In the genomic region with DNA sequence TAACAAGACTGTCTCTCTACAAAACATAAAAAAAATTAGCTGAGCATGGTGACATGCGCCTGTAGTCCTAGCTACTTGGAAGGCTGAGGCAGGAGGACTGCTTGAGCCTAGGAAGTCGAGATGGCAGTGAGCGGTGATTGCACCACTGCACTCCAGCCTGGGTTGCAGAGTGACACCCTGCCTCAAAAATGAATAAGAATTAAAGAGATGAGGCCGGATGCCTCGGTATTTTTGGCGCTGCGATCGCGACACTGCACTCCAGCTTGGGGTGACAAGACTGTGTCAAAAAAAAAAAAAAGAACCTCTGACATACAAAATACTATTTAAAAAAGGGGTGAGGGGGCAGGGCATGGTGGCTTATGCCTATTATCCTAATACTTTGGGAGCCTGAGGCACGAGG, we compare ENCODE assay signal across 17 cellular contexts. TPM values are rescaled to one million over a fixed set of nuclear protein-coding genes. Genes with fewer than 3 reads are reported as not detected.
DNase-seq lines count a peak whose midpoint lies in the region; ATAC-seq and TF ChIP-seq lines count a peak whose summit lies in the region.
"Had no signal": no experiment of that assay in that cellular context is flagged by ENCODE, and none has a peak within 500 bp of the region (broad histone marks: within the 10 kb centered on the region; RNA-seq: fewer than 3 reads in every experiment).

No MANE protein-coding gene starts in this region.

- no peak for TF ChIP-seq CTCF in endodermal cell (conservative IDR thresholded peaks at IDR 0.05)
- TF ChIP-seq CTCF in thoracic aorta (IDR thresholded peaks at IDR 0.05) = no peak
- TF ChIP-seq CTCF in uterus (IDR thresholded peaks at IDR 0.05) = no peak
- no peak for TF ChIP-seq CTCF in coronary artery (IDR thresholded peaks at IDR 0.05)

- ATAC-seq in T-helper 17 cell (peak; percentile 56), thoracic aorta (ENCODE audit: insufficient number of reproducible peaks, low FRiP score, low read depth) (no peak), GM18867 (IDR thresholded peaks at IDR 0.05; ENCODE audit: unreplicated experiment) (no peak)
- ATAC-seq: esophagus mucosa had no signal

- TF ChIP-seq POLR2A in uterus (IDR thresholded peaks at IDR 0.05) = no peak

- no peak overlapping the region for H3K4me3 ChIP-seq in endodermal cell (ENCODE audit: low read length)
- peak overlapping the region; percentile 32 for H3K4me3 ChIP-seq in thoracic aorta
- H3K4me3 ChIP-seq in uterus = no peak overlapping the region
- no peak overlapping the region for H3K4me3 ChIP-seq in coronary artery
- H3K4me3 ChIP-seq: adrenal gland had no signal

- H3K4me1 Mint-ChIP-seq in T-helper 17 cell (peaks cover 44% of the 10 kb centered on the region), endodermal cell (peaks cover 40% of the 10 kb centered on the region)

- peaks cover 5% of the 10 kb centered on the region for H3K9me3 Mint-ChIP-seq in endodermal cell

- H3K36me3 ChIP-seq in endodermal cell (ENCODE audit: control insufficient read depth, insufficient read depth, low read length) = peaks cover 60% of the 10 kb centered on the region
- no peaks in the 10 kb centered on the region for H3K36me3 ChIP-seq in thoracic aorta
- no peaks in the 10 kb centered on the region for H3K36me3 ChIP-seq in uterus

- DNase-seq in stimulated activated CD4-positive, alpha-beta T cell treated with anti-CD3 and anti-CD28 coated beads, Interleukin-15, amount 100 ng/mL, for 24 hours = peak; percentile 23
- no peak for DNase-seq in stimulated activated CD4-positive, alpha-beta T cell treated with anti-CD3 and anti-CD28 coated beads, Interleukin-2, amount 100 ng/mL, for 24 hours
- no peak for DNase-seq in T-helper 17 cell
- no peak for DNase-seq in endodermal cell
- no peak for DNase-seq in thoracic aorta (ENCODE audit: low spot score)
- no peak for DNase-seq in uterus
- DNase-seq in coronary artery (ENCODE audit: low spot score) = no peak
- DNase-seq: activated CD4-positive, alpha-beta T cell treated with anti-CD3 and anti-CD28 coated beads, Interleukin-2, amount 50 U/mL, for 1 hour; AML-193; NCI-H146; NCI-H510A; retina; stimulated activated CD4-positive, alpha-beta T cell treated with anti-CD3 and anti-CD28 coated beads, Interleukin-1b, Interleukin-23, amount 100 ng/mL, for 48 hours; stimulated activated CD8-positive, alpha-beta memory T cell treated with anti-CD3 and anti-CD28 coated beads, Interleukin-4, amount 100 ng/mL, for 48 hours had no signal

- H3K9ac ChIP-seq in endodermal cell (ENCODE audit: extremely low read depth, low read length, poor library complexity, severe bottlenecking) = no peak overlapping the region

- peaks cover 4% of the 10 kb centered on the region for H3K36me3 Mint-ChIP-seq in T-helper 17 cell (ENCODE audit: low read depth)
- H3K36me3 Mint-ChIP-seq in endodermal cell (ENCODE audit: low read depth) = peaks cover 53% of the 10 kb centered on the region

- H3K4me1 ChIP-seq in endodermal cell (ENCODE audit: control insufficient read depth, insufficient read depth, low read length) = no peaks in the 10 kb centered on the region
- H3K4me1 ChIP-seq in thoracic aorta (ENCODE audit: control insufficient read depth in 1 of 2, low read depth in 2 of 2) = peaks cover 58 to 90% of the 10 kb centered on the region in 2 donors
- H3K4me1 ChIP-seq in uterus = peaks cover 0 to 15% of the 10 kb centered on the region in 2 donors

- intact Hi-C loops in uterus (cut with DNase I; ENCODE audit: low total_unique reads) = no loop called here

- H3K4me3 Mint-ChIP-seq in T-helper 17 cell (peak overlapping the region; percentile 99), endodermal cell (no peak overlapping the region)

- H3K27ac Mint-ChIP-seq in T-helper 17 cell = peak overlapping the region; percentile 99
- H3K27ac Mint-ChIP-seq in endodermal cell = peak overlapping the region; percentile 13

- H3K27me3 ChIP-seq in endodermal cell (ENCODE audit: control insufficient read depth, insufficient read depth, low read length, poor library complexity, severe bottlenecking) (no peaks in the 10 kb centered on the region), thoracic aorta (replicated peaks; ENCODE audit: insufficient read depth) (no peaks in the 10 kb centered on the region), uterus (no peaks in the 10 kb centered on the region)
- H3K27me3 ChIP-seq: adrenal gland had no signal

- WGBS in endodermal cell (ENCODE audit: insufficient coverage in 1 of 2, insufficient read length in 1 of 2), 2 experiments = 93 to 96% methylated on average over 5 to 10 of the region's 10 CpGs

- H3K27ac ChIP-seq in endodermal cell (ENCODE audit: low read depth, low read length) = no peak overlapping the region
- no peak overlapping the region for H3K27ac ChIP-seq in thoracic aorta
- no peak overlapping the region for H3K27ac ChIP-seq in uterus
- H3K27ac ChIP-seq in coronary artery = no peak overlapping the region

- H3K9me3 ChIP-seq in T-helper 17 cell (ENCODE audit: control insufficient read depth, low read length, poor library complexity, severe bottlenecking) (no peaks in the 10 kb centered on the region), endodermal cell (ENCODE audit: control insufficient read depth, low read length) (peaks cover 5% of the 10 kb centered on the region), thoracic aorta (no peaks in the 10 kb centered on the region), uterus (no peaks in the 10 kb centered on the region)
- H3K9me3 ChIP-seq: adrenal gland had no signal

- H3K27me3 Mint-ChIP-seq in T-helper 17 cell (no peaks in the 10 kb centered on the region), endodermal cell (ENCODE audit: insufficient read depth) (no peaks in the 10 kb centered on the region)

RNA-seq across cellular contexts. Expression of a gene that starts 7.3 kb away (rescaled TPM):
- total RNA-seq in T-helper 17 cell (100 to 1,000 TPM; 135 to 136 TPM), endodermal cell (100 to 1,000 TPM; 109 to 124 TPM), thoracic aorta (10 to 100 TPM; 40.2 to 93.0 TPM), uterus (100 to 1,000 TPM in 2 of 4 donors, 10 to 100 TPM in 2; 53.5 to 171 (median 99.6) TPM)
- 90.3 TPM for polyA plus RNA-seq in endodermal cell (2013, experiment 1 of 2)
- polyA plus RNA-seq in endodermal cell (2013, experiment 2 of 2) = 95.6 TPM
